ENCODE assay signal across 10 cellular contexts in the genomic region with DNA sequence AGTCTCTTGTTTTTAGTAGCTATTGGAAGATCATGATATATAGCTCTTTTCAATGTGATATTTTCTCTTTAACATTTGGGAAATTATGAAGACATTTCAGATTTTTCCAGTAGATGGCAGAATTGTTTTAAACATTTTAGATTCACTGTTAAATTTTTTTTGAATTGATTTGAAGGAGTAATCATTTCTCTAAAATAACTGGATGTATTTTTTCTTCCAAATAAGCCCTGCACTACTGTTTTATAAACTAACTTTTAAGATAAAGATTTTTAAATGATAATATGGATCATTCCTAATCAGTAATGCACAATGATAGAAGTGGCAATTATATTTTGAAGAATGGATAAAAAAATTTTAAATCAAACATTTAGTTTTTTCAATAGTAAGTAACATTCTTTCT. TPM values are rescaled to one million over a fixed set of nuclear protein-coding genes. Genes with fewer than 3 reads are reported as not detected.
A peak's percentile ranks its signal among the peaks of the same experiment; 100 is the strongest.
DNase-seq lines count a peak whose midpoint lies in the region; ATAC-seq, FAIRE-seq and TF ChIP-seq lines count a peak whose summit lies in the region.
"Had no signal": no experiment of that assay in that cellular context is flagged by ENCODE, and none has a peak within 500 bp of the region (broad histone marks: within the 10 kb centered on the region; RNA-seq: fewer than 3 reads in every experiment).

No MANE protein-coding gene starts in this region.

- TF ChIP-seq POLR2A in A549 (IDR thresholded peaks at IDR 0.05; ENCODE audit: low read length) = no peak

- ATAC-seq in A549 (no peak), GM21737 (IDR thresholded peaks at IDR 0.05; ENCODE audit: unreplicated experiment) (no peak)
- ATAC-seq: naive thymus-derived CD4-positive, alpha-beta T cell; stimulated activated memory B cell treated with anti-CD40 and anti-IgM and Interleukin-4, amounts not matched to agents 10 μg/mL and 1 μg/mL and 100 μg/mL, for 72 hours had no signal

- FAIRE-seq in A549 (lab: Jason Lieb, UNC) = peak; percentile 36
- peak; percentile 67 for FAIRE-seq in RCC 7860 (lab: Jason Lieb, UNC)

- no peak overlapping the region for H3K27ac Mint-ChIP-seq in activated naive CD4-positive, alpha-beta T cell treated with anti-CD3 and anti-CD28 coated beads for 36 hours
- H3K27ac Mint-ChIP-seq: stimulated activated memory B cell treated with anti-CD40 and anti-IgM and Interleukin-4, amounts not matched to agents 10 μg/mL and 1 μg/mL and 100 μg/mL, for 72 hours had no signal

- CTCF ChIA-PET in A549 (lab: Yijun Ruan, JAX) = interaction anchor here (0.6 to 2.3 kb wide), 17 partner anchors 9 to 992 kb away, joined by 3 to 9 read pairs (median 4); no protein-coding TSS in a partner anchor
- CTCF ChIA-PET in activated naive CD4-positive, alpha-beta T cell treated with anti-CD3 and anti-CD28 coated beads for 36 hours (lab: Charles Lee) = interaction anchor here (0.6 to 2.0 kb wide), 14 partner anchors 10 to 1106 kb away, joined by 3 to 16 read pairs (median 3); partner anchors contain the start of gene DEPDC1B
- CTCF ChIA-PET in HEK293T (lab: Yijun Ruan, JAX) = no interaction called here

- H3K4me1 Mint-ChIP-seq in activated naive CD4-positive, alpha-beta T cell treated with anti-CD3 and anti-CD28 coated beads for 36 hours (ENCODE audit: low read depth) = peaks cover 6% of the 10 kb centered on the region

- TF ChIP-seq RAD21 in A549 (conservative IDR thresholded peaks at IDR 0.05 in 1 of 2, IDR thresholded peaks at IDR 0.05 in 1 of 2) = peak; percentile 54 to 67

- H3K4me3 Mint-ChIP-seq in activated naive CD4-positive, alpha-beta T cell treated with anti-CD3 and anti-CD28 coated beads for 36 hours = no peak overlapping the region
- H3K4me3 Mint-ChIP-seq: naive thymus-derived CD4-positive, alpha-beta T cell; stimulated activated memory B cell treated with anti-CD40 and anti-IgM and Interleukin-4, amounts not matched to agents 10 μg/mL and 1 μg/mL and 100 μg/mL, for 72 hours had no signal

- H3K9me3 ChIP-seq in A549 = peaks cover 10% of the 10 kb centered on the region; the same call in 2 of the 3 replicates

- peaks cover 7% of the 10 kb centered on the region for H3K9me3 Mint-ChIP-seq in activated naive CD4-positive, alpha-beta T cell treated with anti-CD3 and anti-CD28 coated beads for 36 hours
- H3K9me3 Mint-ChIP-seq: stimulated activated memory B cell treated with anti-CD40 and anti-IgM and Interleukin-4, amounts not matched to agents 10 μg/mL and 1 μg/mL and 100 μg/mL, for 72 hours had no signal

- H3K27me3 Mint-ChIP-seq in activated naive CD4-positive, alpha-beta T cell treated with anti-CD3 and anti-CD28 coated beads for 36 hours (ENCODE audit: low read depth) = no peaks in the 10 kb centered on the region
- H3K27me3 Mint-ChIP-seq: naive thymus-derived CD4-positive, alpha-beta T cell; stimulated activated memory B cell treated with anti-CD40 and anti-IgM and Interleukin-4, amounts not matched to agents 10 μg/mL and 1 μg/mL and 100 μg/mL, for 72 hours had no signal

- no peak for TF ChIP-seq EP300 in A549 (IDR thresholded peaks at IDR 0.05)

- peak in 1 of 2 experiments; percentile 21 for DNase-seq in A549 (ENCODE audit: low read depth in 1 of 2, low spot score in 1 of 2)
- peak; percentile 16 for DNase-seq in GM13976 (ENCODE audit: low spot score)
- no peak for DNase-seq in RCC 7860 (ENCODE audit: low spot score)
- DNase-seq in fibroblast of villous mesenchyme (ENCODE audit: low read depth) = peak; percentile 30
- DNase-seq in activated naive CD4-positive, alpha-beta T cell treated with Interleukin-2 at 50 U/mL for 16 hours = no peak
- DNase-seq in activated naive CD4-positive, alpha-beta T cell treated with anti-CD3 and anti-CD28 coated beads for 36 hours = no peak
- no peak for DNase-seq in HEK293T (ENCODE audit: extremely low spot score)

- no peak overlapping the region for H3K4me2 ChIP-seq in A549

- POLR2A ChIA-PET in A549 (lab: Yijun Ruan, JAX) (interaction anchor here (0.7 to 1.1 kb wide), 2 partner anchors 14 to 373 kb away, joined by 4 to 5 read pairs; partner anchors contain the start of genes ERCC8, NDUFAF2 and ZSWIM6), HEK293T (lab: Yijun Ruan, JAX) (no interaction called here)

- peak; percentile 41; the same call in 2 of the 3 replicates for TF ChIP-seq CTCF in A549 (IDR thresholded peaks at IDR 0.05)
- TF ChIP-seq CTCF in GM13976 (IDR thresholded peaks at IDR 0.05; ENCODE audit: borderline replicate concordance, control extremely low read depth, extremely low read depth, insufficient read depth, missing control alignments) = peak; percentile 25
- TF ChIP-seq CTCF in fibroblast of villous mesenchyme (IDR thresholded peaks at IDR 0.05; ENCODE audit: insufficient read depth, low read depth, low read length) = no peak

- H3K4me3 ChIP-seq in A549 = no peak overlapping the region
- no peak overlapping the region for H3K4me3 ChIP-seq in fibroblast of villous mesenchyme (ENCODE audit: low read depth, low read length)

- peaks cover 4% of the 10 kb centered on the region; the same call in 2 of the 3 replicates for H3K4me1 ChIP-seq in A549

- in situ Hi-C loops in GM13976 (cut with MboI; ENCODE audit: low sequenced_read_pairs, unreplicated experiment) = loop anchor here (25.0 kb wide), 1 partner anchor 703 kb away; no protein-coding TSS in a partner anchor

- H3K36me3 Mint-ChIP-seq in activated naive CD4-positive, alpha-beta T cell treated with anti-CD3 and anti-CD28 coated beads for 36 hours (ENCODE audit: low read depth) = peaks cover 4% of the 10 kb centered on the region

- intact Hi-C loops in activated naive CD4-positive, alpha-beta T cell treated with anti-CD3 and anti-CD28 coated beads for 36 hours (cut with micrococcal nuclease) = loop anchor here (1.0 to 5.0 kb wide), 4 partner anchors 13 to 699 kb away; partner anchors contain the start of genes ERCC8 and NDUFAF2

- H3K27ac ChIP-seq in A549 = no peak overlapping the region

TF ChIP-seq in A549, 52 proteins besides CTCF, POLR2A, EP300 and RAD21:
- TF ChIP-seq SMC3 (IDR thresholded peaks at IDR 0.05) (peak; percentile 40; the same call in 2 of the 3 replicates), TFCP2L1 (CRISPR knock-in tag; IDR thresholded peaks at IDR 0.05) (no peak)
TF ChIP-seq in A549: peak in this region for 1.

TF ChIP-seq in HEK293T, 16 proteins besides CTCF, POLR2A, EP300 and RAD21:
- no peak for TF ChIP-seq HDGF (IDR thresholded peaks at IDR 0.05; ENCODE audit: borderline replicate concordance)
- no peak for TF ChIP-seq ELF4 (IDR thresholded peaks at IDR 0.05)
- no peak for TF ChIP-seq ARNT (IDR thresholded peaks at IDR 0.05)
- no peak for TF ChIP-seq SUZ12 (IDR thresholded peaks at IDR 0.05)
- TF ChIP-seq L3MBTL2 (conservative IDR thresholded peaks at IDR 0.05) = no peak
- no peak for TF ChIP-seq NFRKB (IDR thresholded peaks at IDR 0.05)
- no peak for TF ChIP-seq TARDBP (IDR thresholded peaks at IDR 0.05)
- TF ChIP-seq CTBP1 (IDR thresholded peaks at IDR 0.05; ENCODE audit: borderline replicate concordance) = no peak
- no peak for TF ChIP-seq FOXK2 (IDR thresholded peaks at IDR 0.05)
- no peak for TF ChIP-seq FOXM1 (IDR thresholded peaks at IDR 0.05; ENCODE audit: borderline replicate concordance)
- no peak for TF ChIP-seq BHLHE40 (IDR thresholded peaks at IDR 0.05; ENCODE audit: borderline replicate concordance)
- TF ChIP-seq ZNF384 (IDR thresholded peaks at IDR 0.05) = no peak
- TF ChIP-seq SP1 (IDR thresholded peaks at IDR 0.05) = no peak
- no peak for TF ChIP-seq LEF1 (IDR thresholded peaks at IDR 0.05; ENCODE audit: borderline replicate concordance)
- no peak for TF ChIP-seq FOXA1 (IDR thresholded peaks at IDR 0.05)
- no peak for TF ChIP-seq PKNOX1 (IDR thresholded peaks at IDR 0.05)

RNA-seq across cellular contexts. Expression of gene NDUFAF2, which starts 14.2 kb away (rescaled TPM):
- polyA plus RNA-seq in A549 (2011; rRNA removed) (40.4 and 66.1 TPM in 2 replicates), A549 (2017; fragmentation: RNase III; extraction: RNeasy Plus Mini Kit Qiagen cat#74134 plus additional on column Dnase treatment) (83.7 to 95.6 TPM (median 84.5 TPM) in 3 replicates)
- 25.2 and 36.4 TPM in 2 replicates for polyA plus RNA-seq in A549 (2012; cell fraction: cytosol; rRNA removed)
- 4.3 and 5.3 TPM in 2 replicates for polyA plus RNA-seq in A549 (2012; cell fraction: nucleus; rRNA removed)
- polyA minus RNA-seq in A549 (2011; rRNA and poly(A)+ RNA removed) = 6.6 and 17.5 TPM in 2 replicates
- 28.9 and 31.6 TPM in 2 replicates for total RNA-seq in fibroblast of villous mesenchyme
- 10 to 100 TPM; 35.6 to 38.5 TPM for total RNA-seq in activated naive CD4-positive, alpha-beta T cell treated with anti-CD3 and anti-CD28 coated beads for 36 hours

RNA-seq across cellular contexts. Expression of gene ERCC8, which starts 14.3 kb away (rescaled TPM):
- polyA plus RNA-seq in A549 (2011; rRNA removed) = 29.5 and 31.5 TPM in 2 replicates
- 11.7 and 12.0 TPM in 2 replicates for polyA plus RNA-seq in A549 (2012; cell fraction: cytosol; rRNA removed)
- 5.6 and 7.3 TPM in 2 replicates for polyA plus RNA-seq in A549 (2012; cell fraction: nucleus; rRNA removed)
- 21.3 to 26.1 TPM (median 22.9 TPM) in 3 replicates for polyA plus RNA-seq in A549 (2017; fragmentation: RNase III; extraction: RNeasy Plus Mini Kit Qiagen cat#74134 plus additional on column Dnase treatment)
- polyA minus RNA-seq in A549 (2011; rRNA and poly(A)+ RNA removed) = 18.6 and 20.7 TPM in 2 replicates
- 18.0 and 19.9 TPM in 2 replicates for total RNA-seq in fibroblast of villous mesenchyme
- 1 to 10 TPM; 7.8 to 9.1 TPM for total RNA-seq in activated naive CD4-positive, alpha-beta T cell treated with anti-CD3 and anti-CD28 coated beads for 36 hours

Comparison
In these comparisons a context has a peak if more than half of its experiments do, and no peak if none do; other contexts are left out.
1. DNase-seq: peak in GM13976 (single experiment) and fibroblast of villous mesenchyme (single experiment); none in RCC 7860 (single experiment), activated naive CD4-positive, alpha-beta T cell treated with Interleukin-2 at 50 U/mL for 16 hours (single experiment), activated naive CD4-positive, alpha-beta T cell treated with anti-CD3 and anti-CD28 coated beads for 36 hours (single experiment) and HEK293T (single experiment).